Comparison of ENCODE assay signal across 9 cellular contexts in genomic region chr4:16431871-16432270, GRCh38.
"Had no signal": no experiment of that assay in that cellular context is flagged by ENCODE, and none has a peak within 500 bp of the region (broad histone marks: within the 10 kb centered on the region; RNA-seq: fewer than 3 reads in every experiment).

No MANE protein-coding gene starts in this region.

- DNase-seq: GM23248, GOT3, H7, H9, HCEC 1CT, HFFc6 had no signal

- H3K9ac ChIP-seq: GM23248 had no signal

- H3K27ac ChIP-seq: GM23248 had no signal

- ATAC-seq: GM23338, HCT116 had no signal

- H3K4me2 ChIP-seq: GM23338 had no signal

- H2AFZ ChIP-seq: GM23248, GM23338 had no signal

- H3K9me3 Mint-ChIP-seq: GM23338, HFFc6 had no signal

- H3K27ac Mint-ChIP-seq: GM23338, H9, HFFc6 had no signal

- H3K4me3 ChIP-seq: GM23248, GM23338, HAP-1 had no signal

- H3K4me1 ChIP-seq: HAP-1 had no signal

- H3K4me3 Mint-ChIP-seq: GM23338, H9, HFFc6 had no signal

- H3K9me3 ChIP-seq: HAP-1 had no signal

- H3K36me3 ChIP-seq: HAP-1 had no signal

- H3K4me1 Mint-ChIP-seq: GM23338, H9 had no signal
